In the genomic region with DNA sequence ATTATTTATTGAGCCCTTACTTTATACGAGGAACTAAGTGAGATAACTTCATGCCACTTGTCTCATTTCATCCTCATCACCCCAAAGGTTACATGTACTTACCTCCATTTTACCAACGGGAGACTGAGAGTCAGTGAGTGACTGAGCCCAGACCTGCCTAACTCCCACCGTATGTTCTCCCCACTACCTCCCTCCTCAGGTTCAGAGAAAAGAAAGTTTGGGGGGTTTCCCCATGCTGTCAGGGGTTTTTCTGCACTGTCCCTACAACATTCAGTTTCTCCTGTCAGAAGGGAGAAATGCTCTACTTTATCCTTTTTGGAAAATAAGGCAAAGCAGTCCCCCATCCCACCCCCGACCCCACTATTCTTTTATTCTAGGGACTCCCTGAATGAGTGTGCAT, we compare ENCODE assay signal across 20 cellular contexts. TPM values are rescaled to one million over a fixed set of nuclear protein-coding genes. Genes with fewer than 3 reads are reported as not detected.
DNase-seq lines count a peak whose midpoint lies in the region; ATAC-seq, FAIRE-seq and TF ChIP-seq lines count a peak whose summit lies in the region.
"Had no signal": no experiment of that assay in that cellular context is flagged by ENCODE, and none has a peak within 500 bp of the region (broad histone marks: within the 10 kb centered on the region; RNA-seq: fewer than 3 reads in every experiment).

No MANE protein-coding gene starts in this region.

- H3K36me3 ChIP-seq in stomach (peaks cover 0 to 6% (median 0%) of the 10 kb centered on the region in 4 donors), aorta (ENCODE audit: control insufficient read depth in 1 of 2, insufficient read depth in 2 of 2, low read length in 1 of 2) (no peaks in the 10 kb centered on the region)

- H3K4me1 ChIP-seq in stomach (no peaks in the 10 kb centered on the region), aorta (ENCODE audit: control insufficient read depth in 1 of 2, insufficient read depth in 2 of 2, low read length in 2 of 2) (no peaks in the 10 kb centered on the region)

- no peak overlapping the region for H3K4me3 ChIP-seq in stomach
- H3K4me3 ChIP-seq in aorta (ENCODE audit: low read length in 2 of 2): no peak overlapping the region
- H3K4me3 ChIP-seq: SK-N-MC had no signal

- H3K27me3 ChIP-seq in stomach (no peaks in the 10 kb centered on the region), aorta (ENCODE audit: control insufficient read depth in 1 of 2, insufficient read depth in 2 of 2, low read length in 1 of 2) (no peaks in the 10 kb centered on the region)

- WGBS in stomach, 5 donors: 79 to 87% (median 85%) methylated on average over 4 of the region's 4 CpGs
- WGBS in aorta, 2 donors: 79 to 81% methylated on average over 4 of the region's 4 CpGs

- FAIRE-seq in GM19239 (lab: Jason Lieb, UNC): no peak
- FAIRE-seq: H54 had no signal

- TF ChIP-seq POLR2A in stomach (IDR thresholded peaks at IDR 0.05): no peak

- peak; percentile 17 for DNase-seq in GM13977 (ENCODE audit: low spot score)
- peak; percentile 7 for DNase-seq in GM19239 (ENCODE audit: insufficient read length, low spot score)
- DNase-seq in stomach: no peak
- no peak for DNase-seq in aorta
- DNase-seq: DMS 273 treated with DMSO at 0.1 percent for 48 hours, GF-D8, NCI-H1048, NCI-H1436 treated with DMSO at 0.1 percent for 48 hours, NCI-H2029 treated with DMSO at 0.1 percent for 48 hours, NCI-H510A treated with DMSO at 0.1 percent for 48 hours, T-cell, T-helper 9 cell had no signal

- peak; percentile 76 for ATAC-seq in HG02588 (IDR thresholded peaks at IDR 0.05; ENCODE audit: unreplicated experiment)
- peak; percentile 67 for ATAC-seq in HG03432 (IDR thresholded peaks at IDR 0.05; ENCODE audit: unreplicated experiment)
- ATAC-seq in HG03439 (IDR thresholded peaks at IDR 0.05; ENCODE audit: unreplicated experiment): no peak
- ATAC-seq in activated CD4-positive, CD25-positive, alpha-beta regulatory T cell treated with anti-CD3 and anti-CD28 coated beads, Interleukin-2, amount 50 U/mL, for 24 hours: no peak
- no peak for ATAC-seq in aorta (ENCODE audit: low FRiP score)
- ATAC-seq: T-cell had no signal

- H3K9me3 ChIP-seq in stomach (peaks cover 0 to 7% (median 2%) of the 10 kb centered on the region in 4 donors), aorta (ENCODE audit: control insufficient read depth, low read length) (no peaks in the 10 kb centered on the region)

- no peak for TF ChIP-seq EP300 in stomach (IDR thresholded peaks at IDR 0.05)

- intact Hi-C loops in stomach (cut with DNase I; ENCODE audit: low total_unique reads): no loop called here
- intact Hi-C loops in aorta (cut with DNase I): no loop called here

- in situ Hi-C loops in GM13977 (cut with MboI; ENCODE audit: low pct_unique_long_range_greater_than_20kb, low sequenced_read_pairs, unreplicated experiment): no loop called here

- H3K27ac ChIP-seq in stomach (no peak overlapping the region), aorta (ENCODE audit: low read depth in 1 of 2, low read length in 2 of 2) (no peak overlapping the region)
- H3K27ac ChIP-seq: SK-N-MC had no signal

- TF ChIP-seq CTCF in GM13977 (IDR thresholded peaks at IDR 0.05; ENCODE audit: extremely low read depth, insufficient read depth, missing control alignments) (no peak), stomach (IDR thresholded peaks at IDR 0.05) (no peak)

RNA-seq across cellular contexts. Expression of gene FAM78B, which starts 32.9 kb away (rescaled TPM):
- total RNA-seq in stomach (1 to 10 TPM in 3 of 5 donors, not detected in 2; 1.0 to 8.0 (median 1.1) TPM), aorta (1 to 10 TPM; 1.6 to 3.4 TPM)
- polyA plus RNA-seq in stomach (under 1 TPM; 0.44 to 0.76 (median 0.55) TPM), aorta (under 1 TPM; 0.26 to 0.63 TPM)
- total RNA-seq: HT-29 had no signal
- polyA plus RNA-seq: CD14-positive monocyte had no signal

Comparison
In these comparisons a context has a peak if more than half of its experiments do, and no peak if none do; other contexts are left out.
1. DNase-seq: peak in GM13977 (single experiment) and GM19239 (single experiment); none in stomach (single experiment) and aorta (0 of 2).
2. ATAC-seq: peak in HG02588 (single experiment) and HG03432 (single experiment); none in HG03439 (single experiment), activated CD4-positive, CD25-positive, alpha-beta regulatory T cell treated with anti-CD3 and anti-CD28 coated beads, Interleukin-2, amount 50 U/mL, for 24 hours (0 of 2) and aorta (single experiment).